In genomic region chr1:25247024-25247828, GRCh38 we compare ENCODE assay signal across 1 cellular context.
TF ChIP-seq lines count a peak whose summit lies in the region.

A gene with protein sequence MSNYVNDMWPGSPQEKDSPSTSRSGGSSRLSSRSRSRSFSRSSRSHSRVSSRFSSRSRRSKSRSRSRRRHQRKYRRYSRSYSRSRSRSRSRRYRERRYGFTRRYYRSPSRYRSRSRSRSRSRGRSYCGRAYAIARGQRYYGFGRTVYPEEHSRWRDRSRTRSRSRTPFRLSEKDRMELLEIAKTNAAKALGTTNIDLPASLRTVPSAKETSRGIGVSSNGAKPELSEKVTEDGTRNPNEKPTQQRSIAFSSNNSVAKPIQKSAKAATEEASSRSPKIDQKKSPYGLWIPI (minus strand): TSS chr1:25247454. CDS start chr1:25246963, 491 bp downstream.

TF ChIP-seq in H1, 55 proteins besides CTCF, POLR2A, EP300 and RAD21:
- no peak for TF ChIP-seq SIX5 (IDR thresholded peaks at IDR 0.05; ENCODE audit: low read depth, low read length)
- peak; percentile 19 for TF ChIP-seq CTBP2 (IDR thresholded peaks at IDR 0.05; ENCODE audit: borderline replicate concordance, insufficient read depth, insufficient read length, low read length)
- TF ChIP-seq TEAD4 (IDR thresholded peaks at IDR 0.05; ENCODE audit: low read depth, low read length) = peak; percentile 22; the same call in 1 of the 2 replicates
- TF ChIP-seq TBP (IDR thresholded peaks at IDR 0.05; ENCODE audit: low read depth, low read length) = peak; percentile 97
- TF ChIP-seq CHD1 (IDR thresholded peaks at IDR 0.05; ENCODE audit: low read depth, low read length) = no peak
- peak; percentile 53 for TF ChIP-seq SAP30 (IDR thresholded peaks at IDR 0.05; ENCODE audit: insufficient read depth, insufficient replicate concordance, low read length)
- no peak for TF ChIP-seq SUZ12 (IDR thresholded peaks at IDR 0.05; ENCODE audit: low read length)
- TF ChIP-seq NRF1 (IDR thresholded peaks at IDR 0.05; ENCODE audit: low read depth, low read length) = peak; percentile 99
- TF ChIP-seq KDM4A (IDR thresholded peaks at IDR 0.05; ENCODE audit: low read depth, low read length, severe bottlenecking) = peak; percentile 79
- TF ChIP-seq CHD2 (IDR thresholded peaks at IDR 0.05; ENCODE audit: low read length) = no peak
- TF ChIP-seq POLR2AphosphoS5 (IDR thresholded peaks at IDR 0.05; ENCODE audit: low read depth, low read length) = peak; percentile 100
- 0 out of 2 replicates have a peak, but pooled peaks have one; percentile 50 for TF ChIP-seq KDM5A (IDR thresholded peaks at IDR 0.05; ENCODE audit: low read length)
- TF ChIP-seq SIN3A (conservative IDR thresholded peaks at IDR 0.05 in 1 of 2, IDR thresholded peaks at IDR 0.05 in 1 of 2; ENCODE audit: low read depth in 1 of 2, low read length in 2 of 2) = peak; percentile 53 to 88; a peak in 3 of 4 replicates
- TF ChIP-seq TAF1 (IDR thresholded peaks at IDR 0.05; ENCODE audit: low read depth, low read length) = peak; percentile 96
- TF ChIP-seq YY1 (IDR thresholded peaks at IDR 0.05; ENCODE audit: low read depth, low read length) = no peak
- TF ChIP-seq ASH2L (IDR thresholded peaks at IDR 0.05; ENCODE audit: low read length) = peak; percentile 36
- peak; percentile 55; the same call in 1 of the 2 replicates for TF ChIP-seq BACH1 (IDR thresholded peaks at IDR 0.05; ENCODE audit: low read length)
- TF ChIP-seq RNF2 (IDR thresholded peaks at IDR 0.05; ENCODE audit: borderline replicate concordance, low read depth, low read length, missing control alignments, poor library complexity, severe bottlenecking) = no peak
- peak; percentile 83 for TF ChIP-seq TAF7 (optimal IDR thresholded peaks at IDR 0.05; ENCODE audit: borderline replicate concordance, low read depth, low read length)
- peak; percentile 22 to 48; a peak in 2 of 4 replicates for TF ChIP-seq HDAC2 (IDR thresholded peaks at IDR 0.05; ENCODE audit: borderline replicate concordance in 1 of 2, low read depth in 2 of 2, low read length in 2 of 2)
- peak; percentile 96 for TF ChIP-seq CEBPB (IDR thresholded peaks at IDR 0.05; ENCODE audit: low read depth, low read length)
- peak; percentile 72 for TF ChIP-seq CREB1 (IDR thresholded peaks at IDR 0.05)
- no peak for TF ChIP-seq RFX5 (IDR thresholded peaks at IDR 0.05; ENCODE audit: borderline replicate concordance, low read depth, low read length)
- TF ChIP-seq ATF2 (IDR thresholded peaks at IDR 0.05; ENCODE audit: low read length) = 0 out of 2 replicates have a peak, but pooled peaks have one; percentile 45
- TF ChIP-seq E2F6 (IDR thresholded peaks at IDR 0.05) = peak; percentile 15; the same call in 1 of the 2 replicates
- no peak for TF ChIP-seq BRCA1 (IDR thresholded peaks at IDR 0.05; ENCODE audit: low read depth, low read length)
- TF ChIP-seq PHF8 (conservative IDR thresholded peaks at IDR 0.05; ENCODE audit: low read depth, low read length) = peak; percentile 97
- TF ChIP-seq SP4 (IDR thresholded peaks at IDR 0.05; ENCODE audit: low read length) = peak; percentile 85; the same call in 1 of the 2 replicates
- TF ChIP-seq RBBP5 (IDR thresholded peaks at IDR 0.05; ENCODE audit: borderline replicate concordance, low read depth, low read length) = no peak; the same call in 1 of the 2 replicates
- TF ChIP-seq, protein P1, sequence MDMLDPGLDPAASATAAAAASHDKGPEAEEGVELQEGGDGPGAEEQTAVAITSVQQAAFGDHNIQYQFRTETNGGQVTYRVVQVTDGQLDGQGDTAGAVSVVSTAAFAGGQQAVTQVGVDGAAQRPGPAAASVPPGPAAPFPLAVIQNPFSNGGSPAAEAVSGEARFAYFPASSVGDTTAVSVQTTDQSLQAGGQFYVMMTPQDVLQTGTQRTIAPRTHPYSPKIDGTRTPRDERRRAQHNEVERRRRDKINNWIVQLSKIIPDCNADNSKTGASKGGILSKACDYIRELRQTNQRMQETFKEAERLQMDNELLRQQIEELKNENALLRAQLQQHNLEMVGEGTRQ (IDR thresholded peaks at IDR 0.05; ENCODE audit: low read length) = no peak
- 0 out of 2 replicates have a peak, but pooled peaks have one; percentile 24 for TF ChIP-seq GTF2F1 (IDR thresholded peaks at IDR 0.05; ENCODE audit: borderline replicate concordance, low read depth, low read length)
